ENCODE assay signal across 20 cellular contexts in genomic region chr7:133934974-133935330, GRCh38.
"Had no signal": no experiment of that assay in that cellular context is flagged by ENCODE, and none has a peak within 500 bp of the region (broad histone marks: within the 10 kb centered on the region; RNA-seq: fewer than 3 reads in every experiment).

No MANE protein-coding gene starts in this region.

- H3K27ac ChIP-seq: adrenal gland, colonic mucosa, foreskin keratinocyte, left lung, transverse colon, vagina had no signal

- H3K4me3 ChIP-seq: adrenal gland, colonic mucosa, left lung, transverse colon, vagina had no signal

- H3K36me3 ChIP-seq: adrenal gland, colonic mucosa, vagina had no signal

- ATAC-seq: activated CD4-positive, CD25-positive, alpha-beta regulatory T cell treated with anti-CD3 and anti-CD28 coated beads, Interleukin-2, amount 50 U/mL, for 24 hours; esophagus mucosa; foreskin keratinocyte; left lung; naive thymus-derived CD8-positive, alpha-beta T cell had no signal

- DNase-seq: activated CD4-positive, alpha-beta T cell treated with anti-CD3 and anti-CD28 coated beads, Interleukin-2, amount 50 U/mL, for 4 hours; activated naive CD4-positive, alpha-beta T cell treated with anti-CD3 and anti-CD28 coated beads for 36 hours; activated T-cell treated with anti-CD3 and anti-CD28 coated beads for 4 hours; central memory CD4-positive, alpha-beta T cell; colonic mucosa; foreskin keratinocyte; glutamatergic neuron; hypothalamus; kidney; left lung; mammary epithelial cell; naive thymus-derived CD8-positive, alpha-beta T cell; stimulated activated CD4-positive, alpha-beta T cell treated with anti-CD3 and anti-CD28 coated beads, Interleukin-4, amount 100 ng/mL, for 24 hours; stimulated activated naive CD4-positive, alpha-beta T cell treated with Interleukin-2 at 50 U/mL for 16 hours; substantia nigra; transverse colon had no signal

- H3K4me1 ChIP-seq: colonic mucosa, left lung, transverse colon, vagina had no signal

- H3K9me3 ChIP-seq: adrenal gland, colonic mucosa, left lung, transverse colon, vagina had no signal

- H3K27me3 ChIP-seq: adrenal gland, colonic mucosa, foreskin keratinocyte, left lung, transverse colon, vagina had no signal
